In the genomic region with DNA sequence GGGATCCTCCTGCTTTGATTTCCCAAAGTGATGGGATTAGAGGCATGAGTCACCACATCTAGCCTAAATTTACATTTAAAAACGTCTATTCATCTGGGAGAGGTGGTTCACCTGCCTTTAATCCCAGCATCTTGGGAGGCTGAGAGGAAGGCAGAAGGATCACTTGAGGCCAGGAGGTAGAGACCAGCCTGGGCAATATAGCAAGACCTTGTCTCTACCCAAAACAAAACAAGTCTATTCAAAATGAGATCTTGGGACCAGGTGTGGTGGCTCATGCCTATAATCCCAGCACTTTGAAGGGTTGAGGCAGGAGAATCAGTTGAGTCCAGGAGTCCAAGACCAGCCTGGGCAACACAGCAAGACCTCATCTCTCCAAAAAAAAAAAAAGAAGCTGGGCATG, we compare ENCODE assay signal across 2 cellular contexts.
TF ChIP-seq lines count a peak whose summit lies in the region.

No MANE protein-coding gene starts in this region.

TF ChIP-seq in GM23338, 12 proteins besides CTCF, POLR2A, EP300 and RAD21 (continues in another document):
- no peak for TF ChIP-seq ZNF114 (CRISPR knock-in tag; IDR thresholded peaks at IDR 0.05)
- no peak for TF ChIP-seq STAT1 (IDR thresholded peaks at IDR 0.05; ENCODE audit: unreplicated experiment)
- TF ChIP-seq, protein P1, sequence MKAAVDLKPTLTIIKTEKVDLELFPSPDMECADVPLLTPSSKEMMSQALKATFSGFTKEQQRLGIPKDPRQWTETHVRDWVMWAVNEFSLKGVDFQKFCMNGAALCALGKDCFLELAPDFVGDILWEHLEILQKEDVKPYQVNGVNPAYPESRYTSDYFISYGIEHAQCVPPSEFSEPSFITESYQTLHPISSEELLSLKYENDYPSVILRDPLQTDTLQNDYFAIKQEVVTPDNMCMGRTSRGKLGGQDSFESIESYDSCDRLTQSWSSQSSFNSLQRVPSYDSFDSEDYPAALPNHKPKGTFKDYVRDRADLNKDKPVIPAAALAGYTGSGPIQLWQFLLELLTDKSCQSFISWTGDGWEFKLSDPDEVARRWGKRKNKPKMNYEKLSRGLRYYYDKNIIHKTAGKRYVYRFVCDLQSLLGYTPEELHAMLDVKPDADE (IDR thresholded peaks at IDR 0.05) = no peak
- TF ChIP-seq, protein P2, sequence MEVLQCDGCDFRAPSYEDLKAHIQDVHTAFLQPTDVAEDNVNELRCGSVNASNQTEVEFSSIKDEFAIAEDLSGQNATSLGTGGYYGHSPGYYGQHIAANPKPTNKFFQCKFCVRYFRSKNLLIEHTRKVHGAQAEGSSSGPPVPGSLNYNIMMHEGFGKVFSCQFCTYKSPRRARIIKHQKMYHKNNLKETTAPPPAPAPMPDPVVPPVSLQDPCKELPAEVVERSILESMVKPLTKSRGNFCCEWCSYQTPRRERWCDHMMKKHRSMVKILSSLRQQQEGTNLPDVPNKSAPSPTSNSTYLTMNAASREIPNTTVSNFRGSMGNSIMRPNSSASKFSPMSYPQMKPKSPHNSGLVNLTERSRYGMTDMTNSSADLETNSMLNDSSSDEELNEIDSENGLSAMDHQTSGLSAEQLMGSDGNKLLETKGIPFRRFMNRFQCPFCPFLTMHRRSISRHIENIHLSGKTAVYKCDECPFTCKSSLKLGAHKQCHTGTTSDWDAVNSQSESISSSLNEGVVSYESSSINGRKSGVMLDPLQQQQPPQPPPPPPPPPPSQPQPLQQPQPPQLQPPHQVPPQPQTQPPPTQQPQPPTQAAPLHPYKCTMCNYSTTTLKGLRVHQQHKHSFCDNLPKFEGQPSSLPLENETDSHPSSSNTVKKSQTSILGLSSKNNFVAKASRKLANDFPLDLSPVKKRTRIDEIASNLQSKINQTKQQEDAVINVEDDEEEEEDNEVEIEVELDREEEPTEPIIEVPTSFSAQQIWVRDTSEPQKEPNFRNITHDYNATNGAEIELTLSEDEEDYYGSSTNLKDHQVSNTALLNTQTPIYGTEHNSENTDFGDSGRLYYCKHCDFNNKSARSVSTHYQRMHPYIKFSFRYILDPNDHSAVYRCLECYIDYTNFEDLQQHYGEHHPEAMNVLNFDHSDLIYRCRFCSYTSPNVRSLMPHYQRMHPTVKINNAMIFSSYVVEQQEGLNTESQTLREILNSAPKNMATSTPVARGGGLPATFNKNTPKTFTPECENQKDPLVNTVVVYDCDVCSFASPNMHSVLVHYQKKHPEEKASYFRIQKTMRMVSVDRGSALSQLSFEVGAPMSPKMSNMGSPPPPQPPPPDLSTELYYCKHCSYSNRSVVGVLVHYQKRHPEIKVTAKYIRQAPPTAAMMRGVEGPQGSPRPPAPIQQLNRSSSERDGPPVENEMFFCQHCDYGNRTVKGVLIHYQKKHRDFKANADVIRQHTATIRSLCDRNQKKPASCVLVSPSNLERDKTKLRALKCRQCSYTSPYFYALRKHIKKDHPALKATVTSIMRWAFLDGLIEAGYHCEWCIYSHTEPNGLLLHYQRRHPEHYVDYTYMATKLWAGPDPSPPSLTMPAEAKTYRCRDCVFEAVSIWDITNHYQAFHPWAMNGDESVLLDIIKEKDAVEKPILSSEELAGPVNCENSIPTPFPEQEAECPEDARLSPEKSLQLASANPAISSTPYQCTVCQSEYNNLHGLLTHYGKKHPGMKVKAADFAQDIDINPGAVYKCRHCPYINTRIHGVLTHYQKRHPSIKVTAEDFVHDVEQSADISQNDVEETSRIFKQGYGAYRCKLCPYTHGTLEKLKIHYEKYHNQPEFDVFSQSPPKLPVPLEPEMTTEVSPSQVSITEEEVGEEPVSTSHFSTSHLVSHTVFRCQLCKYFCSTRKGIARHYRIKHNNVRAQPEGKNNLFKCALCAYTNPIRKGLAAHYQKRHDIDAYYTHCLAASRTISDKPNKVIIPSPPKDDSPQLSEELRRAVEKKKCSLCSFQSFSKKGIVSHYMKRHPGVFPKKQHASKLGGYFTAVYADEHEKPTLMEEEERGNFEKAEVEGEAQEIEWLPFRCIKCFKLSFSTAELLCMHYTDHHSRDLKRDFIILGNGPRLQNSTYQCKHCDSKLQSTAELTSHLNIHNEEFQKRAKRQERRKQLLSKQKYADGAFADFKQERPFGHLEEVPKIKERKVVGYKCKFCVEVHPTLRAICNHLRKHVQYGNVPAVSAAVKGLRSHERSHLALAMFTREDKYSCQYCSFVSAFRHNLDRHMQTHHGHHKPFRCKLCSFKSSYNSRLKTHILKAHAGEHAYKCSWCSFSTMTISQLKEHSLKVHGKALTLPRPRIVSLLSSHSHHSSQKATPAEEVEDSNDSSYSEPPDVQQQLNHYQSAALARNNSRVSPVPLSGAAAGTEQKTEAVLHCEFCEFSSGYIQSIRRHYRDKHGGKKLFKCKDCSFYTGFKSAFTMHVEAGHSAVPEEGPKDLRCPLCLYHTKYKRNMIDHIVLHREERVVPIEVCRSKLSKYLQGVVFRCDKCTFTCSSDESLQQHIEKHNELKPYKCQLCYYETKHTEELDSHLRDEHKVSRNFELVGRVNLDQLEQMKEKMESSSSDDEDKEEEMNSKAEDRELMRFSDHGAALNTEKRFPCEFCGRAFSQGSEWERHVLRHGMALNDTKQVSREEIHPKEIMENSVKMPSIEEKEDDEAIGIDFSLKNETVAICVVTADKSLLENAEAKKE (CRISPR knock-in tag; IDR thresholded peaks at IDR 0.05) = no peak
- TF ChIP-seq ZNF331 (CRISPR knock-in tag; IDR thresholded peaks at IDR 0.05; ENCODE audit: low read depth) = no peak
- no peak for TF ChIP-seq POLR2AphosphoS5 (IDR thresholded peaks at IDR 0.05; ENCODE audit: low read depth)
- no peak for TF ChIP-seq REST (IDR thresholded peaks at IDR 0.05; ENCODE audit: unreplicated experiment)
- no peak for TF ChIP-seq JUNB (IDR thresholded peaks at IDR 0.05; ENCODE audit: unreplicated experiment)
- no peak for TF ChIP-seq EZH2phosphoT487 (IDR thresholded peaks at IDR 0.05; ENCODE audit: unreplicated experiment)
- no peak for TF ChIP-seq CREB1 (CRISPR knock-in tag; IDR thresholded peaks at IDR 0.05; ENCODE audit: low read depth)

TF ChIP-seq in H1, 55 proteins besides CTCF, POLR2A, EP300 and RAD21:
- no peak for TF ChIP-seq EZH2 (IDR thresholded peaks at IDR 0.05; ENCODE audit: low read depth, low read length, severe bottlenecking)
- TF ChIP-seq SUZ12 (IDR thresholded peaks at IDR 0.05; ENCODE audit: low read length) = no peak
- no peak for TF ChIP-seq BRCA1 (IDR thresholded peaks at IDR 0.05; ENCODE audit: low read depth, low read length)
- peak; percentile 75; the same call in 1 of the 2 replicates for TF ChIP-seq JUND (IDR thresholded peaks at IDR 0.05; ENCODE audit: low read length)
- TF ChIP-seq RFX5 (IDR thresholded peaks at IDR 0.05; ENCODE audit: borderline replicate concordance, low read depth, low read length) = no peak
